8 cellular contexts compared by ENCODE assay signal in the genomic region with DNA sequence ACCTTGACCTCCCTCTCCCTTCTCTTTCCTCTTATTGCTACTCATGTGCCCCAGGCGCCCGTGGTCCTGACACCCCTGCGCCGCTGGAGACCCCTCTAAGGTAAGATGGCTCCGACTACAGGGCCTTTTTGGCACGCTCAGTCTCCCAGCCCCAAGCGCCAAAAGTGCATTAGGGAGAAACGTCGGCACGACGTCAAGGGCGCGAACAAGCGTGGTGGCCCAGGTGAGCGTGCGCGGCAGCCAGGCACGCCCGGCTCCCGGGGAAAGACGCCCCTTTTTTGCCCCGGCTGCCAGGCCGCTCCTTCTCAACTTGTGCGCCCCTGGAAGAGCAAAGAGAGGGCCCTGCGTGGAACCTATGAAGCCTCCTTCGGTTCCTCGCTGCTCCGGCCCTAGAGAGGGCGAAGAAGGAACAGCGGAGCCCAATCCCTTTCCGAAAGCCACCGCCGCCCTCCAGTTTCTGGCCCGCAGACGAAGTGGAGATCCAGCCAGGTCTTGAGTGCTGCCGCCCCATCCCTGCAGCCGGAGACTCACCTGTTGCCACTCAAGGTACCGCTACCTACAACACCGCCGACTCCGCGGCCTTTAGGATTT. TPM values are rescaled to one million over a fixed set of nuclear protein-coding genes. Genes with fewer than 3 reads are reported as not detected.
DNase-seq lines count a peak whose midpoint lies in the region; ATAC-seq and TF ChIP-seq lines count a peak whose summit lies in the region.
"Not testable (repeated sequence)": the region's sequence is repeated elsewhere in the genome, so short reads cannot be mapped to it uniquely, and the experiment has no call there.

No MANE protein-coding gene starts in this region.

- not testable (repeated sequence) for H2AFZ ChIP-seq in GM23338

- ATAC-seq in GM18502 (IDR thresholded peaks at IDR 0.05; ENCODE audit: poor library complexity, unreplicated experiment) (peak; percentile 51), GM19397 (IDR thresholded peaks at IDR 0.05; ENCODE audit: unreplicated experiment) (peak; percentile 37), GM23338 (peak; percentile 60), HG03039 (IDR thresholded peaks at IDR 0.05; ENCODE audit: unreplicated experiment) (peak; percentile 34), HG03521 (IDR thresholded peaks at IDR 0.05; ENCODE audit: unreplicated experiment) (peak; percentile 26), sciatic nerve (peak; percentile 53)
- ATAC-seq in activated CD8-positive, alpha-beta memory T cell treated with anti-CD3 and anti-CD28 coated beads, Interleukin-2, amount 10 ng/mL, durations not matched to agents 7 days and 5 days = peak; percentile 61

- not testable (repeated sequence) for H3K36me3 Mint-ChIP-seq in GM23338 (ENCODE audit: low read depth); activated CD8-positive, alpha-beta memory T cell treated with anti-CD3 and anti-CD28 coated beads, Interleukin-2, amount 10 ng/mL, durations not matched to agents 7 days and 5 days

- not testable (repeated sequence) for H3K79me2 ChIP-seq in GM23338 (replicated peaks; ENCODE audit: insufficient read depth)

- H3K4me3 ChIP-seq in GM23338 = not testable (repeated sequence)
- peak overlapping the region; percentile 56 for H3K4me3 ChIP-seq in left ventricle myocardium inferior

- H3K27me3 Mint-ChIP-seq in GM23338 (ENCODE audit: insufficient read depth, low read depth, poor library complexity); activated CD8-positive, alpha-beta memory T cell treated with anti-CD3 and anti-CD28 coated beads, Interleukin-2, amount 10 ng/mL, durations not matched to agents 7 days and 5 days: not testable (repeated sequence)

- not testable (repeated sequence) for H3K27ac ChIP-seq in GM23338 (ENCODE audit: low read depth); left ventricle myocardium inferior (replicated peaks)

- not testable (repeated sequence) for H3K4me1 ChIP-seq in GM23338 (ENCODE audit: insufficient read depth); left ventricle myocardium inferior

- H3K4me3 Mint-ChIP-seq in GM23338; activated CD8-positive, alpha-beta memory T cell treated with anti-CD3 and anti-CD28 coated beads, Interleukin-2, amount 10 ng/mL, durations not matched to agents 7 days and 5 days: not testable (repeated sequence)

- not testable (repeated sequence) for TF ChIP-seq CTCF in GM23338 (conservative IDR thresholded peaks at IDR 0.05; ENCODE audit: low read depth in 2 of 2); left ventricle myocardium inferior (IDR thresholded peaks at IDR 0.05; ENCODE audit: borderline replicate concordance)

- not testable (repeated sequence) for H3K9me3 ChIP-seq in left ventricle myocardium inferior (replicated peaks)

- H3K9me2 ChIP-seq in GM23338 (ENCODE audit: insufficient read depth) = not testable (repeated sequence)

- H4K20me1 ChIP-seq in GM23338 (replicated peaks; ENCODE audit: insufficient read depth) = not testable (repeated sequence)

- CTCF ChIA-PET in activated CD8-positive, alpha-beta memory T cell treated with anti-CD3 and anti-CD28 coated beads, Interleukin-2, amount 10 ng/mL, durations not matched to agents 7 days and 5 days (lab: Charles Lee) = not testable (repeated sequence)

- H3K27ac Mint-ChIP-seq in GM23338; activated CD8-positive, alpha-beta memory T cell treated with anti-CD3 and anti-CD28 coated beads, Interleukin-2, amount 10 ng/mL, durations not matched to agents 7 days and 5 days: not testable (repeated sequence)

- H3K4me1 Mint-ChIP-seq in GM23338; activated CD8-positive, alpha-beta memory T cell treated with anti-CD3 and anti-CD28 coated beads, Interleukin-2, amount 10 ng/mL, durations not matched to agents 7 days and 5 days: not testable (repeated sequence)

- intact Hi-C loops in left ventricle myocardium inferior (cut with micrococcal nuclease); sciatic nerve (cut with DNase I): not testable (repeated sequence)

- H3K36me3 ChIP-seq in GM23338 (ENCODE audit: insufficient read depth); left ventricle myocardium inferior: not testable (repeated sequence)

- H3F3A ChIP-seq in GM23338 (replicated peaks; ENCODE audit: low read depth) = not testable (repeated sequence)

- not testable (repeated sequence) for H3K27me3 ChIP-seq in GM23338 (ENCODE audit: insufficient read depth); left ventricle myocardium inferior (ENCODE audit: low read depth)

- not testable (repeated sequence) for DNase-seq in GM23338 (ENCODE audit: low spot score); activated CD8-positive, alpha-beta memory T cell treated with anti-CD3 and anti-CD28 coated beads, Interleukin-2, amount 10 ng/mL, durations not matched to agents 7 days and 5 days; left ventricle myocardium inferior; sciatic nerve (ENCODE audit: low spot score)

- H3K4me2 ChIP-seq in GM23338 = not testable (repeated sequence)

- H3K9me3 Mint-ChIP-seq in GM23338; activated CD8-positive, alpha-beta memory T cell treated with anti-CD3 and anti-CD28 coated beads, Interleukin-2, amount 10 ng/mL, durations not matched to agents 7 days and 5 days (ENCODE audit: low read depth): not testable (repeated sequence)

RNA-seq across cellular contexts. Expression of gene ARL17B, which starts 0.3 kb away (rescaled TPM):
- 11.7 and 18.8 TPM in 2 replicates for total RNA-seq in GM23338 (2014; rRNA removed; shearing (Covaris generic))
- 31.8 and 39.3 TPM in 2 replicates for polyA plus RNA-seq in GM23338 (2016; fragmentation: Nextera tagmentation; extraction: Ambion mirVana)
- total RNA-seq in activated CD8-positive, alpha-beta memory T cell treated with anti-CD3 and anti-CD28 coated beads, Interleukin-2, amount 10 ng/mL, durations not matched to agents 7 days and 5 days = 10 to 100 TPM; 23.0 to 28.2 TPM
- 17.8 TPM for total RNA-seq in left ventricle myocardium inferior
- total RNA-seq in sciatic nerve = 16.6 TPM
